15 cellular contexts compared by ENCODE assay signal in the genomic region with DNA sequence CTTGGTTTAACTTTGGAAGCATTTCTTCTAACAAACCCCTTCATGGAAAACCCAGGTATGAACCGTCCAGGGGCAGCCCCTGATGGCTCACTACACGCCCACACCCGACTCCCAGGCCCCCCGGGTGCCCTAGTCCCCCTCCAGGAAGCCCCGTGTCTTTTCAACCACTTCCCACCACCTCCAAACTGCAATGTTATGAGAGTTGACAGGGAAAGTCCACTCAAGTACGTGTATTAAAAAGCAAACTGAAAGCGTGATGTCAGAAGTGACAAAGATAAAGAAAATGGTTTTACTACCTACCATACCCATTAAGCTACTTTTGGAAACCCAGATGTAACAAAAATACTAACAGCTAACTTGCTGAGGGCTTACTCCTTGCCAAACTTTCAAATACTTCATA. TPM values are rescaled to one million over a fixed set of nuclear protein-coding genes. Genes with fewer than 3 reads are reported as not detected.
DNase-seq lines count a peak whose midpoint lies in the region; ATAC-seq and TF ChIP-seq lines count a peak whose summit lies in the region.
"Had no signal": no experiment of that assay in that cellular context is flagged by ENCODE, and none has a peak within 500 bp of the region (broad histone marks: within the 10 kb centered on the region; RNA-seq: fewer than 3 reads in every experiment).

No MANE protein-coding gene starts in this region.

- peak; percentile 78 for ATAC-seq in GM18520 (IDR thresholded peaks at IDR 0.05; ENCODE audit: unreplicated experiment)
- ATAC-seq in GM21381 (IDR thresholded peaks at IDR 0.05; ENCODE audit: unreplicated experiment) = peak; percentile 54
- ATAC-seq in HG03064 (IDR thresholded peaks at IDR 0.05; ENCODE audit: low read depth, unreplicated experiment) = peak; percentile 72
- no peak for ATAC-seq in naive thymus-derived CD4-positive, alpha-beta T cell

- no peaks in the 10 kb centered on the region for H3K9me3 ChIP-seq in naive thymus-derived CD4-positive, alpha-beta T cell (ENCODE audit: control insufficient read depth in 2 of 3, low read length in 3 of 3)

- H3K4me1 Mint-ChIP-seq in chondrocyte (ENCODE audit: low read depth) = peaks cover 16% of the 10 kb centered on the region
- H3K4me1 Mint-ChIP-seq in naive thymus-derived CD4-positive, alpha-beta T cell = peaks cover 0 to 3% (median 0%) of the 10 kb centered on the region in 7 donors

- no peaks in the 10 kb centered on the region for H3K36me3 ChIP-seq in naive thymus-derived CD4-positive, alpha-beta T cell (ENCODE audit: control insufficient read depth in 2 of 3, insufficient read depth in 3 of 3, low read length in 3 of 3)

- no peak overlapping the region for H3K27ac ChIP-seq in naive thymus-derived CD4-positive, alpha-beta T cell (ENCODE audit: low read depth, low read length)
- H3K27ac ChIP-seq: coronary artery had no signal

- intact Hi-C loops in naive thymus-derived CD4-positive, alpha-beta T cell (cut with micrococcal nuclease) = no loop called here

- H3K4me1 ChIP-seq in naive thymus-derived CD4-positive, alpha-beta T cell (ENCODE audit: control insufficient read depth in 2 of 2, insufficient read depth in 2 of 2, low read length in 2 of 2) = no peaks in the 10 kb centered on the region

- no peak for TF ChIP-seq CTCF in chondrocyte (IDR thresholded peaks at IDR 0.05)

- H3K27me3 Mint-ChIP-seq in chondrocyte (ENCODE audit: low read depth) = peaks cover 8% of the 10 kb centered on the region
- peaks cover 0 to 7% (median 0%) of the 10 kb centered on the region in 5 donors for H3K27me3 Mint-ChIP-seq in naive thymus-derived CD4-positive, alpha-beta T cell
- H3K27me3 Mint-ChIP-seq: activated B cell treated with CpG ODN at 0.5 μM for 24 hours, IgD-negative memory B cell had no signal

- CTCF ChIA-PET in naive thymus-derived CD4-positive, alpha-beta T cell (lab: Charles Lee) = no interaction called here

- no peak overlapping the region for H3K27ac Mint-ChIP-seq in chondrocyte (ENCODE audit: unreplicated experiment)
- no peak overlapping the region for H3K27ac Mint-ChIP-seq in naive thymus-derived CD4-positive, alpha-beta T cell
- H3K27ac Mint-ChIP-seq: activated B cell treated with CpG ODN at 0.5 μM for 24 hours; activated naive CD4-positive, alpha-beta T cell treated with anti-CD3 and anti-CD28 coated beads for 36 hours; IgD-negative memory B cell had no signal

- no peak overlapping the region for H3K4me3 Mint-ChIP-seq in chondrocyte (ENCODE audit: unreplicated experiment)
- no peak overlapping the region for H3K4me3 Mint-ChIP-seq in naive thymus-derived CD4-positive, alpha-beta T cell
- H3K4me3 Mint-ChIP-seq: activated B cell treated with CpG ODN at 0.5 μM for 24 hours; activated naive CD4-positive, alpha-beta T cell treated with anti-CD3 and anti-CD28 coated beads for 36 hours; IgD-negative memory B cell had no signal

- POLR2A ChIA-PET in naive thymus-derived CD4-positive, alpha-beta T cell (lab: Charles Lee) = no interaction called here

- H3K9me3 Mint-ChIP-seq in chondrocyte (ENCODE audit: low read depth) = no peaks in the 10 kb centered on the region
- H3K9me3 Mint-ChIP-seq in naive thymus-derived CD4-positive, alpha-beta T cell = peaks cover 0 to 12% (median 0%) of the 10 kb centered on the region in 11 donors
- H3K9me3 Mint-ChIP-seq: activated B cell treated with CpG ODN at 0.5 μM for 24 hours; activated naive CD4-positive, alpha-beta T cell treated with anti-CD3 and anti-CD28 coated beads for 36 hours had no signal

- H3K36me3 Mint-ChIP-seq in chondrocyte (ENCODE audit: low read depth) = no peaks in the 10 kb centered on the region
- no peaks in the 10 kb centered on the region for H3K36me3 Mint-ChIP-seq in naive thymus-derived CD4-positive, alpha-beta T cell
- H3K36me3 Mint-ChIP-seq: IgD-negative memory B cell had no signal

- no peaks in the 10 kb centered on the region for H3K27me3 ChIP-seq in naive thymus-derived CD4-positive, alpha-beta T cell (ENCODE audit: control insufficient read depth in 2 of 2, insufficient read depth in 2 of 2, low read length in 2 of 2)

- DNase-seq in kidney tubule cell (ENCODE audit: low spot score) = peak; percentile 21
- DNase-seq in cerebellar nuclear complex (lab: John Stamatoyannopoulos, UW) = no peak
- DNase-seq in chondrocyte (ENCODE audit: low spot score) = no peak
- DNase-seq in NCI-H510A treated with DMSO at 0.1 percent for 48 hours (lab: John Stamatoyannopoulos, UW) = no peak
- DNase-seq in naive thymus-derived CD4-positive, alpha-beta T cell = no peak
- DNase-seq: activated B cell treated with CpG ODN at 0.5 μM for 24 hours; activated naive CD4-positive, alpha-beta T cell treated with anti-CD3 and anti-CD28 coated beads for 36 hours; NCI-H2171 treated with DMSO at 0.1 percent for 48 hours; retina; RPMI8226 had no signal

- H3K4me3 ChIP-seq in naive thymus-derived CD4-positive, alpha-beta T cell (ENCODE audit: low read length) = no peak overlapping the region
- H3K4me3 ChIP-seq: coronary artery had no signal

RNA-seq across cellular contexts. Expression of gene L3MBTL4, which starts 51.5 kb away (rescaled TPM):
- total RNA-seq in chondrocyte = 0.41 to 1.9 TPM (median 1.0 TPM) in 3 replicates
- total RNA-seq in naive thymus-derived CD4-positive, alpha-beta T cell = 1 to 10 TPM in 1 of 5 experiments, under 1 TPM in 4; 0.24 to 7.6 (median 0.51) TPM
- polyA plus RNA-seq in naive thymus-derived CD4-positive, alpha-beta T cell = under 1 TPM; 0.05 to 0.49 TPM
